ENCODE assay signal across 9 cellular contexts in the genomic region with DNA sequence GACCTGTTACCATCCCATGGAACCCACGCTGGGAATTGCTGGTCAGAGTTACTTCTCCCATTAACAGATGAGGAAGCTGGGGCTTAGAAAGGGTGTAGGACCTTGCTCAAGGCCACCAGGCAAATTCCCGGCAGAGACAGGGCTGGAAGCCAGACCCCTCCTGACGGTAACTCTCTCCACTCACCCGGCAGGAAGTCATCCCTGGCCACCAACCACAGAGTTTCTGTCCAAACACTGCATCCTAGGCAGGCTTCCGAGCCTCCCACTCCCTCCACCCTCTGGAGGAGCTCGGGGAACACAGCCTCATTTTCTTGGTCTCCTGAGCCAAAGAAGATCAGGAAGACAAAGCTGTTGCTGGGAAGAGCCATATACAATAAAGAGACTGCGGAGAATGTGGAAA. TPM values are rescaled to one million over a fixed set of nuclear protein-coding genes. Genes with fewer than 3 reads are reported as not detected.
DNase-seq lines count a peak whose midpoint lies in the region; ATAC-seq, FAIRE-seq and TF ChIP-seq lines count a peak whose summit lies in the region.
"Had no signal": no experiment of that assay in that cellular context is flagged by ENCODE, and none has a peak within 500 bp of the region (broad histone marks: within the 10 kb centered on the region; RNA-seq: fewer than 3 reads in every experiment).

No MANE protein-coding gene starts in this region.

- H3K4ac ChIP-seq in mesenchymal stem cell (ENCODE audit: low read depth in 1 of 2, low read length in 2 of 2): peak overlapping the region; percentile 20 to 83

- H2AK5ac ChIP-seq in mesenchymal stem cell (ENCODE audit: low read length, severe bottlenecking): peak overlapping the region; percentile 47

- peak overlapping the region in 1 of 2 experiments; percentile 31 for H2BK12ac ChIP-seq in mesenchymal stem cell (ENCODE audit: low read length in 2 of 2)

- peak; percentile 61 for FAIRE-seq in endometrium (lab: Jason Lieb, UNC)

- H3K27me3 ChIP-seq in HUES64 (ENCODE audit: insufficient read depth, low read length) (peaks cover 96% of the 10 kb centered on the region), mesenchymal stem cell (ENCODE audit: control insufficient read depth in 1 of 2, insufficient read depth in 1 of 2, low read length in 2 of 2) (no peaks in the 10 kb centered on the region), tibial nerve (no peaks in the 10 kb centered on the region)
- H3K27me3 ChIP-seq in CD4-positive, alpha-beta T cell (ENCODE audit: control insufficient read depth, insufficient read depth, low read length): no peaks in the 10 kb centered on the region

- no peak overlapping the region for H2BK5ac ChIP-seq in mesenchymal stem cell (ENCODE audit: low read depth, low read length, poor library complexity, severe bottlenecking)

- H3K14ac ChIP-seq in mesenchymal stem cell (ENCODE audit: low read length in 2 of 2): no peak overlapping the region

- 12% methylated on average over 7 of the region's 7 CpGs for WGBS in HUES64
- WGBS in mesenchymal stem cell: 5% methylated on average over 6 of the region's 7 CpGs
- WGBS in tibial nerve, 2 donors: 19 to 20% methylated on average over 7 of the region's 7 CpGs

- H3K9me3 ChIP-seq in HUES64 (ENCODE audit: insufficient read depth, low read depth, low read length): no peaks in the 10 kb centered on the region
- no peaks in the 10 kb centered on the region for H3K9me3 ChIP-seq in mesenchymal stem cell (ENCODE audit: control insufficient read depth, low read length)
- H3K9me3 ChIP-seq in tibial nerve: no peaks in the 10 kb centered on the region
- no peaks in the 10 kb centered on the region for H3K9me3 ChIP-seq in CD4-positive, alpha-beta T cell (ENCODE audit: control insufficient read depth, low read length)

- no peak overlapping the region for H3K23ac ChIP-seq in mesenchymal stem cell (ENCODE audit: low read length in 2 of 2)

- H3K27ac ChIP-seq in HUES64 (ENCODE audit: low read depth, low read length) (peak overlapping the region; percentile 72; the same call in 1 of the 2 replicates), mesenchymal stem cell (ENCODE audit: low read length, poor library complexity, severe bottlenecking) (peak overlapping the region; percentile 89), tibial nerve (peak overlapping the region in 3 of 4 donors; percentile 66 to 90 (median 85))
- H3K27ac ChIP-seq in CD4-positive, alpha-beta T cell (ENCODE audit: low read depth, low read length): no peak overlapping the region

- H3K36me3 ChIP-seq in HUES64 (ENCODE audit: insufficient read depth, low read length): no peaks in the 10 kb centered on the region
- peaks cover 0 to 32% of the 10 kb centered on the region in 2 experiments for H3K36me3 ChIP-seq in mesenchymal stem cell (ENCODE audit: control insufficient read depth in 1 of 2, insufficient read depth in 2 of 2, low read depth in 1 of 2, low read length in 2 of 2)
- peaks cover 0 to 14% (median 0%) of the 10 kb centered on the region in 3 donors for H3K36me3 ChIP-seq in tibial nerve

- no peaks in the 10 kb centered on the region for H3K9me3 Mint-ChIP-seq in CD4-positive, alpha-beta T cell

- H2BK15ac ChIP-seq in mesenchymal stem cell (ENCODE audit: low read depth, poor library complexity, severe bottlenecking): no peak overlapping the region

- H3K4me3 Mint-ChIP-seq in CD4-positive, alpha-beta T cell: no peak overlapping the region
- H3K4me3 Mint-ChIP-seq: activated naive CD8-positive, alpha-beta T cell had no signal

- H3K18ac ChIP-seq in mesenchymal stem cell (ENCODE audit: low read depth in 1 of 2, low read length in 2 of 2): peak overlapping the region in 1 of 2 experiments; percentile 86

- no peak overlapping the region for H3K27ac Mint-ChIP-seq in CD4-positive, alpha-beta T cell
- H3K27ac Mint-ChIP-seq: activated naive CD8-positive, alpha-beta T cell had no signal

- no peak overlapping the region for H4K91ac ChIP-seq in mesenchymal stem cell (ENCODE audit: low read length)

- no peaks in the 10 kb centered on the region for H3K4me1 Mint-ChIP-seq in CD4-positive, alpha-beta T cell (ENCODE audit: low read depth)

- TF ChIP-seq CTCF in tibial nerve (IDR thresholded peaks at IDR 0.05): no peak
- no peak for TF ChIP-seq CTCF in CD4-positive, alpha-beta T cell (IDR thresholded peaks at IDR 0.05)

- H3K36me3 Mint-ChIP-seq in CD4-positive, alpha-beta T cell (ENCODE audit: low read depth): peaks cover 47% of the 10 kb centered on the region

- DNase-seq in mesenchymal stem cell (peak; percentile 96), tibial nerve (ENCODE audit: low spot score in 2 of 2) (peak; percentile 47 to 69), NCI-H526 treated with DMSO at 0.1 percent for 48 hours (lab: John Stamatoyannopoulos, UW) (no peak)
- DNase-seq in stimulated activated CD4-positive, alpha-beta T cell treated with anti-CD3 and anti-CD28 coated beads, Interleukin-2, amount 100 ng/mL, for 24 hours: no peak
- DNase-seq in CD4-positive, alpha-beta T cell: no peak

- POLR2A ChIA-PET in CD4-positive, alpha-beta T cell (lab: Charles Lee): no interaction called here

- TF ChIP-seq EP300 in tibial nerve (IDR thresholded peaks at IDR 0.05): peak in 1 of 2 donors; percentile 72

- no peak overlapping the region for H2AFZ ChIP-seq in mesenchymal stem cell (ENCODE audit: low read depth, low read length)

- H4K8ac ChIP-seq in mesenchymal stem cell (ENCODE audit: low read length): no peak overlapping the region

- intact Hi-C loops in CD4-positive, alpha-beta T cell (cut with DNase I, micrococcal nuclease): no loop called here

- TF ChIP-seq POLR2A in tibial nerve (IDR thresholded peaks at IDR 0.05): no peak

- H2BK120ac ChIP-seq in mesenchymal stem cell (ENCODE audit: low read depth, low read length): peak overlapping the region; percentile 75

- ATAC-seq in HG02642 (IDR thresholded peaks at IDR 0.05; ENCODE audit: poor library complexity, unreplicated experiment): no peak
- ATAC-seq in CD4-positive, alpha-beta T cell (ENCODE audit: poor library complexity): no peak

- H3K4me3 ChIP-seq in HUES64 (ENCODE audit: low read length) (no peak overlapping the region), mesenchymal stem cell (ENCODE audit: insufficient read depth in 1 of 2, low read depth in 1 of 2, low read length in 2 of 2) (peak overlapping the region in 1 of 2 experiments; percentile 52), tibial nerve (no peak overlapping the region)

- H3K9ac ChIP-seq in HUES64 (ENCODE audit: low read depth, low read length): no peak overlapping the region
- H3K9ac ChIP-seq in mesenchymal stem cell (ENCODE audit: low read length): peak overlapping the region; percentile 84

- H3K4me1 ChIP-seq in HUES64 (ENCODE audit: insufficient read depth, low read length) (peaks cover 14% of the 10 kb centered on the region; the same call in 1 of the 2 replicates), mesenchymal stem cell (ENCODE audit: control insufficient read depth, insufficient read depth, low read depth, low read length) (peaks cover 14% of the 10 kb centered on the region), tibial nerve (peaks cover 0 to 29% (median 14%) of the 10 kb centered on the region in 4 donors)

- no peaks in the 10 kb centered on the region for H3K79me1 ChIP-seq in mesenchymal stem cell (replicated peaks; ENCODE audit: low read length, poor library complexity, severe bottlenecking)

- H3K27me3 Mint-ChIP-seq in CD4-positive, alpha-beta T cell: no peaks in the 10 kb centered on the region
- H3K27me3 Mint-ChIP-seq: activated naive CD8-positive, alpha-beta T cell had no signal

- H3K4me2 ChIP-seq in mesenchymal stem cell (ENCODE audit: low read length, poor library complexity, severe bottlenecking): no peak overlapping the region

- CTCF ChIA-PET in CD4-positive, alpha-beta T cell (lab: Charles Lee): interaction anchor here (1.9 kb wide), 1 partner anchor 9 kb away, joined by 6 read pairs; no protein-coding TSS in a partner anchor

RNA-seq across cellular contexts. Expression of a gene that starts 25.0 kb away (rescaled TPM):
- 1.9 TPM for polyA plus RNA-seq in HUES64 (2013, experiment 1 of 2)
- polyA plus RNA-seq in HUES64 (2013, experiment 2 of 2): 3.0 TPM
- 10.9 TPM for polyA plus RNA-seq in mesenchymal stem cell (2013, experiment 1 of 2)
- 10.8 TPM for polyA plus RNA-seq in mesenchymal stem cell (2013, experiment 2 of 2)
- total RNA-seq in tibial nerve: 10 to 100 TPM; 22.8 to 35.0 (median 30.2) TPM
- total RNA-seq in CD4-positive, alpha-beta T cell: 1 to 10 TPM; 3.7 to 4.0 TPM

RNA-seq across cellular contexts. Expression of a gene that starts 29.9 kb away (rescaled TPM):
- polyA plus RNA-seq in HUES64 (2013, experiment 1 of 2): 0.25 TPM
- 1.0 TPM for polyA plus RNA-seq in HUES64 (2013, experiment 2 of 2)
- 27.4 TPM for polyA plus RNA-seq in mesenchymal stem cell (2013, experiment 1 of 2)
- 25.9 TPM for polyA plus RNA-seq in mesenchymal stem cell (2013, experiment 2 of 2)
- total RNA-seq in tibial nerve: 10 to 100 TPM; 21.0 to 48.5 (median 38.8) TPM
- total RNA-seq in CD4-positive, alpha-beta T cell: 10 to 100 TPM; 33.1 to 34.6 TPM

RNA-seq across cellular contexts. Expression of a gene that starts 50.6 kb away (rescaled TPM):
- 182 TPM for polyA plus RNA-seq in HUES64 (2013, experiment 1 of 2)
- 192 TPM for polyA plus RNA-seq in HUES64 (2013, experiment 2 of 2)
- polyA plus RNA-seq in mesenchymal stem cell (2013, experiment 1 of 2): 85.8 TPM
- 90.1 TPM for polyA plus RNA-seq in mesenchymal stem cell (2013, experiment 2 of 2)
- total RNA-seq in tibial nerve: 10 to 100 TPM; 63.6 to 79.8 (median 74.1) TPM
- total RNA-seq in CD4-positive, alpha-beta T cell: 10 to 100 TPM; 92.0 to 93.3 TPM

Comparison
In these comparisons a context has a peak if more than half of its experiments do, and no peak if none do; other contexts are left out.
1. DNase-seq: peak in mesenchymal stem cell (single experiment) and tibial nerve (2 of 2); none in stimulated activated CD4-positive, alpha-beta T cell treated with anti-CD3 and anti-CD28 coated beads, Interleukin-2, amount 100 ng/mL, for 24 hours (0 of 2), NCI-H526 treated with DMSO at 0.1 percent for 48 hours (single experiment) and CD4-positive, alpha-beta T cell (0 of 10).
2. RNA of a gene that starts 25.0 kb away (total RNA-seq): 22.8 to 35.0 TPM in tibial nerve; 3.7 to 4.0 TPM in CD4-positive, alpha-beta T cell; every median in the first group is over 4 times any median in the second.